ENCODE assay signal across 1 cellular context in genomic region chr15:75347222-75348033, GRCh38.
TF ChIP-seq lines count a peak whose summit lies in the region.

No MANE protein-coding gene starts in this region.

TF ChIP-seq in H1, 55 proteins besides CTCF, POLR2A, EP300 and RAD21:
- no peak for TF ChIP-seq CHD2 (IDR thresholded peaks at IDR 0.05; ENCODE audit: low read length)
- peak in 1 of 2 experiments; percentile 75; a peak in 2 of 4 replicates for TF ChIP-seq HDAC2 (IDR thresholded peaks at IDR 0.05; ENCODE audit: borderline replicate concordance in 1 of 2, low read depth in 2 of 2, low read length in 2 of 2)
- peak; percentile 33; the same call in 1 of the 2 replicates for TF ChIP-seq SIX5 (IDR thresholded peaks at IDR 0.05; ENCODE audit: low read depth, low read length)
- TF ChIP-seq CHD1 (IDR thresholded peaks at IDR 0.05; ENCODE audit: low read depth, low read length): no peak
- TF ChIP-seq PHF8 (conservative IDR thresholded peaks at IDR 0.05; ENCODE audit: low read depth, low read length): no peak
- TF ChIP-seq SAP30 (IDR thresholded peaks at IDR 0.05; ENCODE audit: insufficient read depth, insufficient replicate concordance, low read length): peak; percentile 35
- TF ChIP-seq, protein P1, sequence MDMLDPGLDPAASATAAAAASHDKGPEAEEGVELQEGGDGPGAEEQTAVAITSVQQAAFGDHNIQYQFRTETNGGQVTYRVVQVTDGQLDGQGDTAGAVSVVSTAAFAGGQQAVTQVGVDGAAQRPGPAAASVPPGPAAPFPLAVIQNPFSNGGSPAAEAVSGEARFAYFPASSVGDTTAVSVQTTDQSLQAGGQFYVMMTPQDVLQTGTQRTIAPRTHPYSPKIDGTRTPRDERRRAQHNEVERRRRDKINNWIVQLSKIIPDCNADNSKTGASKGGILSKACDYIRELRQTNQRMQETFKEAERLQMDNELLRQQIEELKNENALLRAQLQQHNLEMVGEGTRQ (IDR thresholded peaks at IDR 0.05; ENCODE audit: low read length): no peak
- no peak for TF ChIP-seq HDAC6 (IDR thresholded peaks at IDR 0.05; ENCODE audit: low read depth, low read length)
- TF ChIP-seq ASH2L (IDR thresholded peaks at IDR 0.05; ENCODE audit: low read length): peak; percentile 85
- no peak for TF ChIP-seq BACH1 (IDR thresholded peaks at IDR 0.05; ENCODE audit: low read length)
- TF ChIP-seq KDM4A (IDR thresholded peaks at IDR 0.05; ENCODE audit: low read depth, low read length, severe bottlenecking): peak; percentile 58
- TF ChIP-seq TCF12 (IDR thresholded peaks at IDR 0.05; ENCODE audit: low read depth, low read length): no peak
- TF ChIP-seq RBBP5 (IDR thresholded peaks at IDR 0.05; ENCODE audit: borderline replicate concordance, low read depth, low read length): no peak
- TF ChIP-seq, protein P2, sequence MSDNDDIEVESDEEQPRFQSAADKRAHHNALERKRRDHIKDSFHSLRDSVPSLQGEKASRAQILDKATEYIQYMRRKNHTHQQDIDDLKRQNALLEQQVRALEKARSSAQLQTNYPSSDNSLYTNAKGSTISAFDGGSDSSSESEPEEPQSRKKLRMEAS (IDR thresholded peaks at IDR 0.05): no peak
- TF ChIP-seq RNF2 (IDR thresholded peaks at IDR 0.05; ENCODE audit: borderline replicate concordance, low read depth, low read length, missing control alignments, poor library complexity, severe bottlenecking): no peak
- no peak for TF ChIP-seq KDM1A (IDR thresholded peaks at IDR 0.05; ENCODE audit: borderline replicate concordance, low read length)
- peak in 1 of 2 experiments; percentile 13; a peak in 1 of 4 replicates for TF ChIP-seq SIN3A (conservative IDR thresholded peaks at IDR 0.05 in 1 of 2, IDR thresholded peaks at IDR 0.05 in 1 of 2; ENCODE audit: low read depth in 1 of 2, low read length in 2 of 2)
- peak; percentile 48; the same call in 1 of the 2 replicates for TF ChIP-seq CREB1 (IDR thresholded peaks at IDR 0.05)
- no peak for TF ChIP-seq TEAD4 (IDR thresholded peaks at IDR 0.05; ENCODE audit: low read depth, low read length)
- no peak for TF ChIP-seq EZH2 (IDR thresholded peaks at IDR 0.05; ENCODE audit: low read depth, low read length, severe bottlenecking)
- no peak for TF ChIP-seq FOSL1 (IDR thresholded peaks at IDR 0.05; ENCODE audit: insufficient read depth, low read depth, low read length)
- no peak for TF ChIP-seq ATF3 (IDR thresholded peaks at IDR 0.05; ENCODE audit: insufficient read depth, low read depth, low read length)
